ENCODE assay signal across 16 cellular contexts in the genomic region with DNA sequence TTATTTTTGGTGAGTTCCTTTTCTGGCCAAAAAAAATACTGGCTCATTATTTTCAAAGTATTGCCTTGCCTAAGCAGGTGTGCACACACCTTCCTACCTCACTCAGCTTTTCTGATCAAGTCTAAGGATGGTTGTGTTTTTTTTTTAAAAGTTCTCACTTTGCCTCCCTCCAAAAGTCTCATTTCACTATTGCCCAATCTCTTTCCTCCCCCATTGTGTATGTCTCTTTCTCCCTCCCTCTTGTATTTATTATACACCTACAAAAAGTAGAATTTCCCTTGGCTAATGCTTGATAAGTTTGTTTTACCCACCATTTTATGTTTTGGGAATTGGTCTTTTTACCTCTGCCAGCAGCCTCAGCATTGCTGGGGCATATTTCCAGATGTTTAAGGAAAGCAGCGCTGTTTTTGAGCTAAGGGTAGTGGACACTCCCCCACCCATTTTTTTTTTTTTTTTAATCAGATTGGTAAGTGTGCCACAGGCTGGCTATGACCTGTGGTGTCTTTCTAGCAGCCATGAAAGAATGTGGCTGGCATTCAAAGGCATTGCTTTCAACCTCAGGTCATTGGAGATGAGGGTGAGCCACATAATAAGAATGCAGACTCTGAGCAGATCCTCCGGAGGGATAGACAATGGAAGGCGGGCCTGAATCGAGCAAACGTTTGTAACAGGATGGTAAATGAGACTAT.
DNase-seq lines count a peak whose midpoint lies in the region; ATAC-seq lines count a peak whose summit lies in the region.
"Had no signal": no experiment of that assay in that cellular context is flagged by ENCODE, and none has a peak within 500 bp of the region (broad histone marks: within the 10 kb centered on the region; RNA-seq: fewer than 3 reads in every experiment).

No MANE protein-coding gene starts in this region.

- no peak overlapping the region for H3K4me3 ChIP-seq in SJCRH30

- ATAC-seq in GM21529 (IDR thresholded peaks at IDR 0.05; ENCODE audit: unreplicated experiment) (no peak), GM21786 (IDR thresholded peaks at IDR 0.05; ENCODE audit: unreplicated experiment) (no peak), HG03521 (IDR thresholded peaks at IDR 0.05; ENCODE audit: unreplicated experiment) (no peak)
- ATAC-seq: activated CD4-positive, alpha-beta T cell treated with anti-CD3 and anti-CD28 coated beads for 36 hours; left ventricle myocardium superior had no signal

- H3K9me3 ChIP-seq in SJCRH30 (replicated peaks), result no peaks in the 10 kb centered on the region

- H3K4me3 Mint-ChIP-seq in activated CD4-positive, alpha-beta T cell treated with anti-CD3 and anti-CD28 coated beads, Interleukin-2, amount 10 ng/mL, durations not matched to agents 24 days and 14 days, result no peak overlapping the region
- H3K4me3 Mint-ChIP-seq: activated CD4-positive, alpha-beta T cell treated with anti-CD3 and anti-CD28 coated beads for 36 hours; central memory CD8-positive, alpha-beta T cell had no signal

- H3K4me1 Mint-ChIP-seq in activated CD4-positive, alpha-beta T cell treated with anti-CD3 and anti-CD28 coated beads, Interleukin-2, amount 10 ng/mL, durations not matched to agents 24 days and 14 days, result no peaks in the 10 kb centered on the region
- H3K4me1 Mint-ChIP-seq: activated CD4-positive, alpha-beta T cell treated with anti-CD3 and anti-CD28 coated beads for 36 hours; central memory CD8-positive, alpha-beta T cell had no signal

- no peak overlapping the region for H3K27ac Mint-ChIP-seq in activated CD4-positive, alpha-beta T cell treated with anti-CD3 and anti-CD28 coated beads, Interleukin-2, amount 10 ng/mL, durations not matched to agents 24 days and 14 days
- H3K27ac Mint-ChIP-seq: activated CD4-positive, alpha-beta T cell treated with anti-CD3 and anti-CD28 coated beads for 36 hours had no signal

- no peaks in the 10 kb centered on the region; the same call in 1 of the 2 replicates for H3K27me3 ChIP-seq in SJCRH30

- intact Hi-C loops in activated CD4-positive, alpha-beta T cell treated with anti-CD3 and anti-CD28 coated beads, Interleukin-2, amount 10 ng/mL, durations not matched to agents 24 days and 14 days (cut with micrococcal nuclease), result no loop called here

- H3K4me1 ChIP-seq in SJCRH30, result no peaks in the 10 kb centered on the region

- DNase-seq in GM04504 (ENCODE audit: low read depth) (peak; percentile 26), SJCRH30 (peak; percentile 17 to 20), fibroblast of gingiva (ENCODE audit: low read depth) (peak; percentile 76), renal cortical epithelial cell (ENCODE audit: low read depth) (peak; percentile 95)
- DNase-seq in activated CD4-positive, alpha-beta T cell treated with anti-CD3 and anti-CD28 coated beads, Interleukin-2, amount 10 ng/mL, durations not matched to agents 24 days and 14 days, result no peak
- DNase-seq: activated CD4-positive, alpha-beta T cell treated with anti-CD3 and anti-CD28 coated beads for 36 hours; COR-L47; left ventricle myocardium superior; NCI-H748 treated with DMSO at 0.1 percent for 48 hours; occipital lobe; stimulated activated CD4-positive, alpha-beta T cell treated with anti-CD3 and anti-CD28 coated beads, Interleukin-1b, Interleukin-23, amount 100 ng/mL, for 48 hours; stimulated activated naive CD4-positive, alpha-beta T cell had no signal

- peaks cover 3% of the 10 kb centered on the region for H3K9me3 Mint-ChIP-seq in activated CD4-positive, alpha-beta T cell treated with anti-CD3 and anti-CD28 coated beads, Interleukin-2, amount 10 ng/mL, durations not matched to agents 24 days and 14 days
- H3K9me3 Mint-ChIP-seq: central memory CD8-positive, alpha-beta T cell had no signal

- no peak overlapping the region for H3K27ac ChIP-seq in SJCRH30

- no peaks in the 10 kb centered on the region for H3K36me3 ChIP-seq in SJCRH30

- no peaks in the 10 kb centered on the region for H3K36me3 Mint-ChIP-seq in activated CD4-positive, alpha-beta T cell treated with anti-CD3 and anti-CD28 coated beads, Interleukin-2, amount 10 ng/mL, durations not matched to agents 24 days and 14 days (ENCODE audit: low read depth)

- H3K27me3 Mint-ChIP-seq in activated CD4-positive, alpha-beta T cell treated with anti-CD3 and anti-CD28 coated beads, Interleukin-2, amount 10 ng/mL, durations not matched to agents 24 days and 14 days, result peaks cover 9% of the 10 kb centered on the region
